Comparison of ENCODE assay signal across 8 cellular contexts in genomic region chr6:27687154-27688013, GRCh38.
DNase-seq lines count a peak whose midpoint lies in the region; ATAC-seq and TF ChIP-seq lines count a peak whose summit lies in the region.

No MANE protein-coding gene starts in this region.

- peaks cover 32% of the 10 kb centered on the region for H3F3A ChIP-seq in GM23248 (ENCODE audit: insufficient read depth)

- H3K36me3 ChIP-seq in GM23248 (ENCODE audit: low read depth) (no peaks in the 10 kb centered on the region), KOPT-K1 (ENCODE audit: insufficient read depth, low read length) (no peaks in the 10 kb centered on the region), RWPE2 (ENCODE audit: low read depth) (no peaks in the 10 kb centered on the region), neuronal stem cell (replicated peaks in 1 of 2; ENCODE audit: control insufficient read depth in 2 of 2, insufficient read depth in 2 of 2, low read length in 2 of 2) (no peaks in the 10 kb centered on the region)

- no peak overlapping the region for H2AK5ac ChIP-seq in neuronal stem cell (ENCODE audit: low read depth, low read length)

- H3K36me3 Mint-ChIP-seq in activated T-helper 2 cell treated with anti-CD3 and anti-CD28 coated beads, Interferon-gamma antibody, Interleukin-2, Interleukin-4, amounts not matched to agents 10 μg/mL and 5 μg/mL and 100 μg/mL, durations not matched to agents 14 hours and 24 hours and 36 hours (ENCODE audit: low read depth): no peaks in the 10 kb centered on the region

- H3K4me2 ChIP-seq in GM23248 (ENCODE audit: unreplicated experiment): peak overlapping the region; percentile 98
- H3K4me2 ChIP-seq in neuronal stem cell (ENCODE audit: insufficient read depth, low read length, poor library complexity, severe bottlenecking): peak overlapping the region; percentile 65

- peak overlapping the region; percentile 68 for H3K27ac Mint-ChIP-seq in activated T-helper 2 cell treated with anti-CD3 and anti-CD28 coated beads, Interferon-gamma antibody, Interleukin-2, Interleukin-4, amounts not matched to agents 10 μg/mL and 5 μg/mL and 100 μg/mL, durations not matched to agents 14 hours and 24 hours and 36 hours

- peak overlapping the region; percentile 5 for H3K18ac ChIP-seq in neuronal stem cell (ENCODE audit: low read length)

- ATAC-seq in RWPE2 (ENCODE audit: low read depth): peak; percentile 60

- 4% methylated on average over 42 to 43 of the region's 43 CpGs for WGBS in GM23248 (ENCODE audit: low coverage in 1 of 2, low lambda C conversion rate in 2 of 2, missing lambda C conversion rate in 2 of 2), 2 experiments
- WGBS in neuronal stem cell (ENCODE audit: extremely low coverage in 2 of 2, insufficient read length in 2 of 2, insufficient replicate concordance in 1 of 2), 2 donors: no CpG with 5 or more reads among the region's 43 CpGs

- peaks cover 16% of the 10 kb centered on the region for H3K4me1 Mint-ChIP-seq in activated T-helper 2 cell treated with anti-CD3 and anti-CD28 coated beads, Interferon-gamma antibody, Interleukin-2, Interleukin-4, amounts not matched to agents 10 μg/mL and 5 μg/mL and 100 μg/mL, durations not matched to agents 14 hours and 24 hours and 36 hours (ENCODE audit: low read depth)

- peak overlapping the region; percentile 92 for H2AFZ ChIP-seq in GM23248
- peak overlapping the region; percentile 93 for H2AFZ ChIP-seq in neuronal stem cell (ENCODE audit: low read length)

- TF ChIP-seq CTCF in RWPE2 (IDR thresholded peaks at IDR 0.05; ENCODE audit: poor library complexity, severe bottlenecking) (peak; percentile 85), foreskin fibroblast (IDR thresholded peaks at IDR 0.05; ENCODE audit: low read depth, low read length) (peak; percentile 83)

- no peak overlapping the region for H2BK15ac ChIP-seq in neuronal stem cell (ENCODE audit: low read length)

- H3K4me3 ChIP-seq in GM23248 (peak overlapping the region; percentile 77), RWPE2 (ENCODE audit: severe bottlenecking) (peak overlapping the region; percentile 58), foreskin fibroblast (ENCODE audit: low read depth in 1 of 2, low read length in 2 of 2) (peak overlapping the region; percentile 74), neuronal stem cell (ENCODE audit: low read length in 2 of 2) (peak overlapping the region; percentile 62 to 88)

- H3K27me3 ChIP-seq in GM23248 (replicated peaks; ENCODE audit: insufficient read depth) (no peaks in the 10 kb centered on the region), RWPE2 (ENCODE audit: insufficient read depth, poor library complexity, severe bottlenecking) (no peaks in the 10 kb centered on the region), neuronal stem cell (ENCODE audit: control insufficient read depth in 3 of 3, insufficient read depth in 3 of 3, low read depth in 1 of 3, low read length in 3 of 3) (no peaks in the 10 kb centered on the region)

- no peaks in the 10 kb centered on the region for H3K9me3 Mint-ChIP-seq in activated T-helper 2 cell treated with anti-CD3 and anti-CD28 coated beads, Interferon-gamma antibody, Interleukin-2, Interleukin-4, amounts not matched to agents 10 μg/mL and 5 μg/mL and 100 μg/mL, durations not matched to agents 14 hours and 24 hours and 36 hours

- H3K27me3 Mint-ChIP-seq in activated T-helper 2 cell treated with anti-CD3 and anti-CD28 coated beads, Interferon-gamma antibody, Interleukin-2, Interleukin-4, amounts not matched to agents 10 μg/mL and 5 μg/mL and 100 μg/mL, durations not matched to agents 14 hours and 24 hours and 36 hours (ENCODE audit: low read depth): peaks cover 17% of the 10 kb centered on the region

- peak overlapping the region; percentile 88 for H3K4me3 Mint-ChIP-seq in activated T-helper 2 cell treated with anti-CD3 and anti-CD28 coated beads, Interferon-gamma antibody, Interleukin-2, Interleukin-4, amounts not matched to agents 10 μg/mL and 5 μg/mL and 100 μg/mL, durations not matched to agents 14 hours and 24 hours and 36 hours (ENCODE audit: low read depth)

- no peak overlapping the region for H2BK120ac ChIP-seq in neuronal stem cell (ENCODE audit: low read depth, low read length)

- no peak overlapping the region for H2BK5ac ChIP-seq in neuronal stem cell (ENCODE audit: low read length)

- H3K14ac ChIP-seq in neuronal stem cell (ENCODE audit: low read length): no peak overlapping the region

- H3K4me1 ChIP-seq in GM23248 (ENCODE audit: insufficient read depth): no peaks in the 10 kb centered on the region
- H3K4me1 ChIP-seq in RWPE2 (ENCODE audit: insufficient read depth, poor library complexity, severe bottlenecking): peaks cover 6% of the 10 kb centered on the region
- no peaks in the 10 kb centered on the region for H3K4me1 ChIP-seq in neuronal stem cell (ENCODE audit: control insufficient read depth in 2 of 2, insufficient read depth in 1 of 2, low read depth in 1 of 2, low read length in 2 of 2)

- H2BK12ac ChIP-seq in neuronal stem cell (ENCODE audit: low read length): no peak overlapping the region

- no peak overlapping the region for H4K91ac ChIP-seq in neuronal stem cell (ENCODE audit: low read depth, low read length, poor library complexity)

- no peak overlapping the region for H3K4ac ChIP-seq in neuronal stem cell (ENCODE audit: low read length)

- in situ Hi-C loops in GM23248 (cut with MboI): no loop called here

- no peaks in the 10 kb centered on the region for H3K9me2 ChIP-seq in GM23248 (ENCODE audit: insufficient read depth)

- H3K9me3 ChIP-seq in GM23248 (ENCODE audit: low read depth) (no peaks in the 10 kb centered on the region), KOPT-K1 (ENCODE audit: insufficient read depth, low read length, poor library complexity, severe bottlenecking) (no peaks in the 10 kb centered on the region), RWPE2 (ENCODE audit: severe bottlenecking) (no peaks in the 10 kb centered on the region), neuronal stem cell (replicated peaks in 1 of 2; ENCODE audit: control insufficient read depth in 2 of 2, insufficient read depth in 1 of 2, low read depth in 1 of 2, low read length in 2 of 2) (no peaks in the 10 kb centered on the region)

- intact Hi-C loops in activated T-helper 2 cell treated with anti-CD3 and anti-CD28 coated beads, Interferon-gamma antibody, Interleukin-2, Interleukin-4, amounts not matched to agents 10 μg/mL and 5 μg/mL and 100 μg/mL, durations not matched to agents 14 hours and 24 hours and 36 hours (cut with micrococcal nuclease): loop anchor here (1.0 to 10.0 kb wide), 7 partner anchors 19 to 500 kb away; a partner anchor contains a TSS

- H3K23ac ChIP-seq in neuronal stem cell (ENCODE audit: low read depth, low read length, poor library complexity): no peak overlapping the region

- no peaks in the 10 kb centered on the region for H3K79me1 ChIP-seq in neuronal stem cell (ENCODE audit: low read depth, low read length)

- no peaks in the 10 kb centered on the region for H4K20me1 ChIP-seq in GM23248 (ENCODE audit: insufficient read depth)

- no peak overlapping the region for H4K8ac ChIP-seq in neuronal stem cell (ENCODE audit: low read depth, low read length)

- H3K79me2 ChIP-seq in GM23248 (ENCODE audit: insufficient read depth): no peaks in the 10 kb centered on the region

- DNase-seq in EL: peak; percentile 87
- peak; percentile 90 for DNase-seq in GM23248
- DNase-seq in RWPE2 (ENCODE audit: low spot score): peak; percentile 81
- peak; percentile 73 for DNase-seq in activated T-helper 2 cell treated with anti-CD3 and anti-CD28 coated beads, Interferon-gamma antibody, Interleukin-2, Interleukin-4, amounts not matched to agents 10 μg/mL and 5 μg/mL and 100 μg/mL, durations not matched to agents 14 hours and 24 hours and 36 hours (ENCODE audit: low spot score)
- DNase-seq in foreskin fibroblast: peak; percentile 75 to 91
- DNase-seq in neuronal stem cell (ENCODE audit: low spot score): peak; percentile 81
- peak; percentile 80 for DNase-seq in superior temporal gyrus (ENCODE audit: extremely low spot score)

- H3K27ac ChIP-seq in GM23248 (peak overlapping the region; percentile 30), KOPT-K1 (ENCODE audit: low read depth, low read length, poor library complexity, severe bottlenecking) (peak overlapping the region; percentile 60), RWPE2 (ENCODE audit: poor library complexity, severe bottlenecking) (peak overlapping the region; percentile 34), neuronal stem cell (replicated peaks; ENCODE audit: low read length) (peak overlapping the region; percentile 54)

- H3K9ac ChIP-seq in GM23248 (peak overlapping the region; percentile 52), neuronal stem cell (ENCODE audit: low read depth, low read length, poor library complexity) (peak overlapping the region; percentile 66)

Comparison
In these comparisons a context has a peak if more than half of its experiments do, and no peak if none do; other contexts are left out.
1. Peak in every context shown above with its lines: DNase-seq, ATAC-seq, H3K4me3 ChIP-seq and H3K27ac ChIP-seq.